Comparison of ENCODE assay signal across 27 cellular contexts in genomic region chr6:54097753-54098152, GRCh38. TPM values are rescaled to one million over a fixed set of nuclear protein-coding genes. Genes with fewer than 3 reads are reported as not detected.
"Had no signal": no experiment of that assay in that cellular context is flagged by ENCODE, and none has a peak within 500 bp of the region (broad histone marks: within the 10 kb centered on the region; RNA-seq: fewer than 3 reads in every experiment).

No MANE protein-coding gene starts in this region.

- H3K27ac Mint-ChIP-seq: activated CD4-positive, alpha-beta memory T cell treated with anti-CD3 and anti-CD28 coated beads, Interleukin-2, amount 10 ng/mL, durations not matched to agents 7 days and 5 days; activated CD4-positive, alpha-beta T cell treated with anti-CD3 and anti-CD28 coated beads, Interleukin-2, amount 10 ng/mL, durations not matched to agents 24 days and 14 days; activated naive CD4-positive, alpha-beta T cell treated with anti-CD3 and anti-CD28 coated beads, Interleukin-2, amount 10 ng/mL, durations not matched to agents 7 days and 5 days; activated T-cell treated with anti-CD3 and anti-CD28 coated beads, Interleukin-2, amount 50 U/mL, for 24 hours; effector memory CD8-positive, alpha-beta T cell; mesothelial cell of epicardium; naive B cell; stimulated activated effector memory CD8-positive, alpha-beta T cell treated with anti-CD3 and anti-CD28 coated beads, Interleukin-12 subunit alpha, Interleukin-12 subunit beta, amount 100 ng/mL, for 72 hours; stimulated activated naive CD8-positive, alpha-beta T cell treated with anti-CD3 and anti-CD28 coated beads, Interleukin-15, Interleukin-2, amounts not matched to agents 100 ng/mL and 50 ng/mL, for 24 hours; type B pancreatic cell had no signal

- H3K27me3 Mint-ChIP-seq: activated CD4-positive, alpha-beta memory T cell treated with anti-CD3 and anti-CD28 coated beads, Interleukin-2, amount 10 ng/mL, durations not matched to agents 7 days and 5 days; activated CD4-positive, alpha-beta T cell treated with anti-CD3 and anti-CD28 coated beads, Interleukin-2, amount 10 ng/mL, durations not matched to agents 24 days and 14 days; activated naive CD4-positive, alpha-beta T cell treated with anti-CD3 and anti-CD28 coated beads, Interleukin-2, amount 10 ng/mL, durations not matched to agents 7 days and 5 days; activated T-cell treated with anti-CD3 and anti-CD28 coated beads, Interleukin-2, amount 50 U/mL, for 24 hours; effector memory CD8-positive, alpha-beta T cell; naive B cell; stimulated activated naive CD8-positive, alpha-beta T cell treated with anti-CD3 and anti-CD28 coated beads, Interleukin-15, Interleukin-2, amounts not matched to agents 100 ng/mL and 50 ng/mL, for 24 hours had no signal

- H3K4me3 Mint-ChIP-seq: activated CD4-positive, alpha-beta memory T cell treated with anti-CD3 and anti-CD28 coated beads, Interleukin-2, amount 10 ng/mL, durations not matched to agents 7 days and 5 days; activated CD4-positive, alpha-beta T cell treated with anti-CD3 and anti-CD28 coated beads, Interleukin-2, amount 10 ng/mL, durations not matched to agents 24 days and 14 days; activated naive CD4-positive, alpha-beta T cell treated with anti-CD3 and anti-CD28 coated beads, Interleukin-2, amount 10 ng/mL, durations not matched to agents 7 days and 5 days; activated T-cell treated with anti-CD3 and anti-CD28 coated beads, Interleukin-2, amount 50 U/mL, for 24 hours; effector memory CD8-positive, alpha-beta T cell; mesothelial cell of epicardium; nephron progenitor cell; stimulated activated effector memory CD8-positive, alpha-beta T cell treated with anti-CD3 and anti-CD28 coated beads, Interleukin-12 subunit alpha, Interleukin-12 subunit beta, amount 100 ng/mL, for 72 hours; stimulated activated naive CD8-positive, alpha-beta T cell treated with anti-CD3 and anti-CD28 coated beads, Interleukin-15, Interleukin-2, amounts not matched to agents 100 ng/mL and 50 ng/mL, for 24 hours; type B pancreatic cell had no signal

- H3K36me3 Mint-ChIP-seq: activated naive CD4-positive, alpha-beta T cell treated with anti-CD3 and anti-CD28 coated beads, Interleukin-2, amount 10 ng/mL, durations not matched to agents 7 days and 5 days; mesothelial cell of epicardium; naive B cell; stimulated activated effector memory CD8-positive, alpha-beta T cell treated with anti-CD3 and anti-CD28 coated beads, Interleukin-12 subunit alpha, Interleukin-12 subunit beta, amount 100 ng/mL, for 72 hours; type B pancreatic cell had no signal

- ATAC-seq: effector memory CD8-positive, alpha-beta T cell; gastroesophageal sphincter; left cardiac atrium; sciatic nerve; stimulated activated effector memory CD8-positive, alpha-beta T cell treated with anti-CD3 and anti-CD28 coated beads, Interleukin-12 subunit alpha, Interleukin-12 subunit beta, amount 100 ng/mL, for 72 hours had no signal

- H3K9me3 Mint-ChIP-seq: activated CD4-positive, alpha-beta T cell treated with anti-CD3 and anti-CD28 coated beads, Interleukin-2, amount 10 ng/mL, durations not matched to agents 24 days and 14 days; activated naive CD4-positive, alpha-beta T cell treated with anti-CD3 and anti-CD28 coated beads, Interleukin-2, amount 10 ng/mL, durations not matched to agents 7 days and 5 days; type B pancreatic cell had no signal

- DNase-seq: activated CD4-positive, alpha-beta memory T cell treated with anti-CD3 and anti-CD28 coated beads, Interleukin-2, amount 10 ng/mL, durations not matched to agents 7 days and 5 days; activated CD4-positive, alpha-beta T cell treated with anti-CD3 and anti-CD28 coated beads, Interleukin-2, amount 10 ng/mL, durations not matched to agents 24 days and 14 days; activated CD4-positive, CD25-positive, alpha-beta regulatory T cell treated with anti-CD3 and anti-CD28 coated beads, Interleukin-2, amount 50 U/mL, for 72 hours; activated CD8-positive, alpha-beta memory T cell treated with anti-CD3 and anti-CD28 coated beads, Interleukin-2, amount 50 U/mL, for 48 hours; activated gamma-delta T cell; activated naive CD4-positive, alpha-beta T cell treated with anti-CD3 and anti-CD28 coated beads, Interleukin-2, amount 10 ng/mL, durations not matched to agents 7 days and 5 days; activated T-cell treated with anti-CD3 and anti-CD28 coated beads, Interleukin-2, amount 50 U/mL, for 24 hours; amniotic stem cell; caudate nucleus; cortex of kidney; effector memory CD8-positive, alpha-beta T cell; left cardiac atrium; naive B cell; nephron progenitor cell; stimulated activated CD4-positive, alpha-beta T cell treated with anti-CD3 and anti-CD28 coated beads, Interleukin-4, amount 100 ng/mL, for 24 hours; uterus; WERI-Rb-1 had no signal

- H3K4me1 Mint-ChIP-seq: activated CD4-positive, alpha-beta memory T cell treated with anti-CD3 and anti-CD28 coated beads, Interleukin-2, amount 10 ng/mL, durations not matched to agents 7 days and 5 days; activated CD4-positive, alpha-beta T cell treated with anti-CD3 and anti-CD28 coated beads, Interleukin-2, amount 10 ng/mL, durations not matched to agents 24 days and 14 days; activated naive CD4-positive, alpha-beta T cell treated with anti-CD3 and anti-CD28 coated beads, Interleukin-2, amount 10 ng/mL, durations not matched to agents 7 days and 5 days; naive B cell; stimulated activated effector memory CD8-positive, alpha-beta T cell treated with anti-CD3 and anti-CD28 coated beads, Interleukin-12 subunit alpha, Interleukin-12 subunit beta, amount 100 ng/mL, for 72 hours had no signal

RNA-seq across cellular contexts. Expression of gene MLIP, which starts 13.5 kb away (rescaled TPM):
- total RNA-seq: activated CD4-positive, alpha-beta memory T cell treated with anti-CD3 and anti-CD28 coated beads, Interleukin-2, amount 10 ng/mL, durations not matched to agents 7 days and 5 days; activated CD4-positive, alpha-beta T cell treated with anti-CD3 and anti-CD28 coated beads, Interleukin-2, amount 10 ng/mL, durations not matched to agents 24 days and 14 days; chondrocyte; fibroblast of lung; fibroblast of villous mesenchyme; osteocyte; uterus had no signal
